ENCODE assay signal across 8 cellular contexts in genomic region chr1:81670286-81670685, GRCh38.
DNase-seq lines count a peak whose midpoint lies in the region; ATAC-seq, FAIRE-seq and TF ChIP-seq lines count a peak whose summit lies in the region.
"Had no signal": no experiment of that assay in that cellular context is flagged by ENCODE, and none has a peak within 500 bp of the region (broad histone marks: within the 10 kb centered on the region; RNA-seq: fewer than 3 reads in every experiment).

No MANE protein-coding gene starts in this region.

- no peaks in the 10 kb centered on the region for H3K27me3 ChIP-seq in hepatocyte
- H3K27me3 ChIP-seq in testis, result no peaks in the 10 kb centered on the region

- TF ChIP-seq POLR2A in testis (IDR thresholded peaks at IDR 0.05) (no peak), GM12892 (IDR thresholded peaks at IDR 0.05; ENCODE audit: low read depth, low read length) (no peak)

- H3K27ac ChIP-seq in hepatocyte, result peak overlapping the region; percentile 4
- H3K27ac ChIP-seq in testis, result no peak overlapping the region
- H3K27ac ChIP-seq: coronary artery had no signal

- no peaks in the 10 kb centered on the region for H3K4me1 ChIP-seq in hepatocyte (ENCODE audit: insufficient read depth)
- no peaks in the 10 kb centered on the region for H3K4me1 ChIP-seq in testis

- no peak for ATAC-seq in HG03139 (IDR thresholded peaks at IDR 0.05; ENCODE audit: unreplicated experiment)

- H3K9me3 ChIP-seq in hepatocyte (ENCODE audit: low read depth) (no peaks in the 10 kb centered on the region), testis (no peaks in the 10 kb centered on the region)

- no peak overlapping the region for H3K4me3 ChIP-seq in hepatocyte
- H3K4me3 ChIP-seq in testis, result no peak overlapping the region
- H3K4me3 ChIP-seq: coronary artery had no signal

- peak overlapping the region; percentile 28 for H2AFZ ChIP-seq in hepatocyte

- H3K4me2 ChIP-seq in hepatocyte, result no peak overlapping the region

- H3K79me2 ChIP-seq in hepatocyte, result no peaks in the 10 kb centered on the region

- H3K36me3 ChIP-seq in hepatocyte (replicated peaks; ENCODE audit: insufficient read depth, low read depth) (no peaks in the 10 kb centered on the region), testis (ENCODE audit: low read depth, missing control alignments) (no peaks in the 10 kb centered on the region)

- H3K9me2 ChIP-seq in hepatocyte (replicated peaks; ENCODE audit: insufficient read depth), result no peaks in the 10 kb centered on the region

- FAIRE-seq in GM12892 (lab: Jason Lieb, UNC), result no peak

- no peaks in the 10 kb centered on the region for H4K20me1 ChIP-seq in hepatocyte (ENCODE audit: insufficient read depth, poor library complexity, severe bottlenecking)

- WGBS in hepatocyte (ENCODE audit: low lambda C conversion rate, missing lambda C conversion rate), result 72% methylated on average over 6 of the region's 6 CpGs
- WGBS in testis, 2 donors, result 36 to 50% methylated on average over 6 of the region's 6 CpGs

- DNase-seq in HT-29 (ENCODE audit: low spot score) (peak; percentile 91), amygdala (lab: John Stamatoyannopoulos, UW) (peak in 35 of 56 donors; percentile 2 to 66 (median 19)), hepatocyte (ENCODE audit: low spot score) (peak; percentile 71), testis (peak; percentile 89), GM12892 (ENCODE audit: insufficient read length) (no peak)
- no peak for DNase-seq in activated naive CD4-positive, alpha-beta T cell (lab: John Stamatoyannopoulos, UW)

- intact Hi-C loops in testis (cut with DNase I; ENCODE audit: low total_unique reads), result no loop called here

- TF ChIP-seq CTCF in hepatocyte (IDR thresholded peaks at IDR 0.05; ENCODE audit: poor library complexity), result no peak
- TF ChIP-seq CTCF in testis (IDR thresholded peaks at IDR 0.05), result no peak

Comparison
In these comparisons a context has a peak if more than half of its experiments do, and no peak if none do; other contexts are left out.
1. DNase-seq: peak in HT-29 (single experiment), amygdala (35 of 56), hepatocyte (single experiment) and testis (single experiment); none in activated naive CD4-positive, alpha-beta T cell (0 of 4) and GM12892 (single experiment).